19 cellular contexts compared by ENCODE assay signal in the genomic region with DNA sequence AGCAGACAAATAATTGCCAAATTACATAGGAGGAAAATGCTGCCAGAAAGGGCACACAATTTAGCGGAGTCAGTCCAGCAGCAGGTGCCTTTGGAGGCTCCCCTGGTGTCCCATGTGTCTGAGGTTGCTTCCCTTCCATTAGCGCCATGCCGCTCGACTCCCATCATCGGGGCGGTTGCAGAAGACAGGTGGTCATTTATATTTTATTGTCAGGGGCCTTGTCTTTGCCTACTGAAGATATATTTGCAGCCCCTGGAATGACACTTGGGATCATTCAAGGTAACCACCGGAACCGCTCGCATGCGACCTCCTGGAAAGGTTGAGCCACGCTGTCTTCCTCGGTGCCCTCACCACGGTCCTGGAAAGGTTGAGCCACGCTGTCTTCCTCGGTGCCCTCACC.
"Had no signal": no experiment of that assay in that cellular context is flagged by ENCODE, and none has a peak within 500 bp of the region (broad histone marks: within the 10 kb centered on the region; RNA-seq: fewer than 3 reads in every experiment).

No MANE protein-coding gene starts in this region.

- H3K36me3 ChIP-seq: gastrocnemius medialis, thyroid gland had no signal

- ATAC-seq: effector memory CD8-positive, alpha-beta T cell; gastrocnemius medialis; naive thymus-derived CD4-positive, alpha-beta T cell; stimulated activated naive B cell treated with anti-CD40 and anti-IgM and Interleukin-4, amounts not matched to agents 10 μg/mL and 1 μg/mL and 100 μg/mL, for 72 hours had no signal

- H3K27ac ChIP-seq: epithelial cell of prostate, esophagus muscularis mucosa, gastrocnemius medialis, right atrium auricular region, suprapubic skin, thyroid gland had no signal

- FAIRE-seq: urothelium cell line had no signal

- H3K27me3 Mint-ChIP-seq: dendritic cell treated with granulocyte-macrophage colony-stimulating factor and Interleukin-4, amounts not matched to agents 40 ng/mL and 50 ng/mL, for 4 days; effector memory CD8-positive, alpha-beta T cell; naive thymus-derived CD4-positive, alpha-beta T cell; stimulated activated naive B cell treated with anti-CD40 and anti-IgM and Interleukin-4, amounts not matched to agents 10 μg/mL and 1 μg/mL and 100 μg/mL, for 72 hours; type B pancreatic cell had no signal

- H3K9me3 Mint-ChIP-seq: dendritic cell treated with granulocyte-macrophage colony-stimulating factor and Interleukin-4, amounts not matched to agents 40 ng/mL and 50 ng/mL, for 4 days; effector memory CD8-positive, alpha-beta T cell; nephron progenitor cell; stimulated activated naive B cell treated with anti-CD40 and anti-IgM and Interleukin-4, amounts not matched to agents 10 μg/mL and 1 μg/mL and 100 μg/mL, for 72 hours; type B pancreatic cell had no signal

- H3K27me3 ChIP-seq: esophagus muscularis mucosa, gastrocnemius medialis, right atrium auricular region, suprapubic skin, thyroid gland had no signal

- H3K9me3 ChIP-seq: esophagus muscularis mucosa, gastrocnemius medialis, right atrium auricular region, suprapubic skin, thyroid gland had no signal

- DNase-seq: effector memory CD8-positive, alpha-beta T cell; gastrocnemius medialis; glutamatergic neuron; islet precursor cell; mammary epithelial cell; naive thymus-derived CD4-positive, alpha-beta T cell; nephron progenitor cell; stimulated activated CD4-positive, alpha-beta T cell treated with anti-CD3 and anti-CD28 coated beads, Interleukin-15, amount 100 ng/mL, for 24 hours; stimulated activated CD4-positive, alpha-beta T cell treated with anti-CD3 and anti-CD28 coated beads, Interleukin-1b, Interleukin-23, amount 100 ng/mL, for 48 hours; stimulated activated CD4-positive, alpha-beta T cell treated with anti-CD3 and anti-CD28 coated beads, Interleukin-4, amount 100 ng/mL, for 24 hours; stimulated activated naive B cell treated with anti-CD40 and anti-IgM and Interleukin-4, amounts not matched to agents 10 μg/mL and 1 μg/mL and 100 μg/mL, for 72 hours; thyroid gland had no signal

- H3K27ac Mint-ChIP-seq: naive thymus-derived CD4-positive, alpha-beta T cell; stimulated activated naive B cell treated with anti-CD40 and anti-IgM and Interleukin-4, amounts not matched to agents 10 μg/mL and 1 μg/mL and 100 μg/mL, for 72 hours; type B pancreatic cell had no signal

- H3K4me3 Mint-ChIP-seq: dendritic cell treated with granulocyte-macrophage colony-stimulating factor and Interleukin-4, amounts not matched to agents 40 ng/mL and 50 ng/mL, for 4 days; effector memory CD8-positive, alpha-beta T cell; naive thymus-derived CD4-positive, alpha-beta T cell; nephron progenitor cell; stimulated activated naive B cell treated with anti-CD40 and anti-IgM and Interleukin-4, amounts not matched to agents 10 μg/mL and 1 μg/mL and 100 μg/mL, for 72 hours; type B pancreatic cell had no signal

- H3K4me3 ChIP-seq: esophagus muscularis mucosa, gastrocnemius medialis, right atrium auricular region, suprapubic skin, thyroid gland had no signal

- H3K4me1 ChIP-seq: esophagus muscularis mucosa, gastrocnemius medialis, right atrium auricular region, suprapubic skin, thyroid gland had no signal
